Comparison of ENCODE assay signal across 38 cellular contexts in genomic region chrX:69630147-69630546, GRCh38. TPM values are rescaled to one million over a fixed set of nuclear protein-coding genes. Genes with fewer than 3 reads are reported as not detected.
DNase-seq lines count a peak whose midpoint lies in the region; ATAC-seq, FAIRE-seq and TF ChIP-seq lines count a peak whose summit lies in the region.
"Had no signal": no experiment of that assay in that cellular context is flagged by ENCODE, and none has a peak within 500 bp of the region (broad histone marks: within the 10 kb centered on the region; RNA-seq: fewer than 3 reads in every experiment).

No MANE protein-coding gene starts in this region.

- no peak overlapping the region for H3K9ac ChIP-seq in astrocyte (ENCODE audit: low read length)
- H3K9ac ChIP-seq: BLaER1; BLaER1 treated with 17β-estradiol and CSF1 and Interleukin-3, amounts not matched to agents 10 nM and 100 nM had no signal

- H3K4me3 ChIP-seq in astrocyte (ENCODE audit: insufficient read depth, low read depth, low read length) (no peak overlapping the region), pancreas (no peak overlapping the region)
- H3K4me3 ChIP-seq: A549; BLaER1; BLaER1 treated with 17β-estradiol and CSF1 and Interleukin-3, amounts not matched to agents 10 nM and 100 nM had no signal

- peak; percentile 55 for ATAC-seq in activated T-helper 17 cell treated with anti-CD3 and anti-CD28 coated beads, Interleukin-2, amount 50 U/mL, for 72 hours (replicated peaks)
- ATAC-seq in pancreas (no peak), HG03135 (IDR thresholded peaks at IDR 0.05; ENCODE audit: unreplicated experiment) (no peak)
- ATAC-seq in stimulated activated naive CD8-positive, alpha-beta T cell treated with anti-CD3 and anti-CD28 coated beads, Interleukin-15, amount 100 ng/mL, for 72 hours, result no peak
- ATAC-seq: A549; CD8-positive, alpha-beta T cell had no signal

- no peak overlapping the region for H3K4me2 ChIP-seq in astrocyte (ENCODE audit: low read length)
- H3K4me2 ChIP-seq: A549; BLaER1; BLaER1 treated with 17β-estradiol and CSF1 and Interleukin-3, amounts not matched to agents 10 nM and 100 nM had no signal

- FAIRE-seq in astrocyte (lab: Jason Lieb, UNC) (peak; percentile 67), pancreas (lab: Jason Lieb, UNC) (peak; percentile 60)
- FAIRE-seq: A204.1, D721Med had no signal

- H2AFZ ChIP-seq in astrocyte (ENCODE audit: low read depth, low read length), result no peak overlapping the region

- H4K20me1 ChIP-seq in astrocyte (ENCODE audit: insufficient read depth, low read length), result no peaks in the 10 kb centered on the region
- H4K20me1 ChIP-seq: BLaER1; BLaER1 treated with 17β-estradiol and CSF1 and Interleukin-3, amounts not matched to agents 10 nM and 100 nM had no signal

- H3K27me3 ChIP-seq in astrocyte (ENCODE audit: insufficient read depth, low read length) (no peaks in the 10 kb centered on the region), pancreas (no peaks in the 10 kb centered on the region)
- H3K27me3 ChIP-seq: BE2C had no signal

- 76 to 88% methylated on average over 2 of the region's 2 CpGs for WGBS in pancreas, 2 donors

- no peaks in the 10 kb centered on the region for H3K9me3 Mint-ChIP-seq in activated naive CD4-positive, alpha-beta T cell treated with anti-CD3 and anti-CD28 coated beads, Interleukin-2, amount 50 U/mL, for 24 hours
- H3K9me3 Mint-ChIP-seq in activated T-helper 17 cell treated with anti-CD3 and anti-CD28 coated beads, Interleukin-2, amount 50 U/mL, for 72 hours, result no peaks in the 10 kb centered on the region
- H3K9me3 Mint-ChIP-seq in astrocyte (ENCODE audit: unreplicated experiment), result peaks cover 3% of the 10 kb centered on the region
- H3K9me3 Mint-ChIP-seq in stimulated activated naive CD8-positive, alpha-beta T cell treated with anti-CD3 and anti-CD28 coated beads, Interleukin-15, amount 100 ng/mL, for 72 hours, result peaks cover 0 to 4% of the 10 kb centered on the region in 2 donors
- H3K9me3 Mint-ChIP-seq: CD14-positive monocyte; CD4-positive, alpha-beta memory T cell; CD4-positive, alpha-beta T cell; CD8-positive, alpha-beta memory T cell; CD8-positive, alpha-beta T cell had no signal

- peaks cover 2% of the 10 kb centered on the region for H3K36me3 Mint-ChIP-seq in activated naive CD4-positive, alpha-beta T cell treated with anti-CD3 and anti-CD28 coated beads, Interleukin-2, amount 50 U/mL, for 24 hours
- H3K36me3 Mint-ChIP-seq in activated T-helper 17 cell treated with anti-CD3 and anti-CD28 coated beads, Interleukin-2, amount 50 U/mL, for 72 hours (ENCODE audit: low read depth), result no peaks in the 10 kb centered on the region
- no peaks in the 10 kb centered on the region for H3K36me3 Mint-ChIP-seq in astrocyte (ENCODE audit: low read depth, unreplicated experiment)
- H3K36me3 Mint-ChIP-seq: CD14-positive monocyte; CD4-positive, alpha-beta memory T cell; CD4-positive, CD25-positive, alpha-beta regulatory T cell; CD8-positive, alpha-beta memory T cell; CD8-positive, alpha-beta T cell had no signal

- intact Hi-C loops in pancreas (cut with DNase I), result no loop called here

- H3K4me1 ChIP-seq in astrocyte (ENCODE audit: insufficient read depth, low read length), result no peaks in the 10 kb centered on the region
- H3K4me1 ChIP-seq in pancreas, result no peaks in the 10 kb centered on the region
- H3K4me1 ChIP-seq: A549, BE2C, Caco-2 had no signal

- DNase-seq in activated naive CD4-positive, alpha-beta T cell (lab: John Stamatoyannopoulos, UW), result no peak
- DNase-seq in astrocyte (ENCODE audit: low read depth) (no peak), pancreas (no peak), NCI-H2081 (lab: John Stamatoyannopoulos, UW) (no peak)
- no peak for DNase-seq in stimulated activated naive CD8-positive, alpha-beta T cell treated with anti-CD3 and anti-CD28 coated beads, Interleukin-15, amount 100 ng/mL, for 72 hours
- DNase-seq: 8988T; ACHN; AML-193; BE2C; C1 segment of cervical spinal cord; Caco-2; Calu3; CD4-positive, alpha-beta memory T cell; CD4-positive, alpha-beta T cell; CD4-positive, CD25-positive, alpha-beta regulatory T cell; CD8-positive, alpha-beta memory T cell; CD8-positive, alpha-beta T cell; COR-L47; DMS 273 treated with DMSO at 0.1 percent for 48 hours; DMS153; DMS53; DMS79; DMS79 treated with DMSO at 0.1 percent for 48 hours; DND-41; EL had no signal

- no peaks in the 10 kb centered on the region for H3K79me2 ChIP-seq in astrocyte (ENCODE audit: insufficient read depth, low read length)

- TF ChIP-seq CTCF in astrocyte (IDR thresholded peaks at IDR 0.05; ENCODE audit: insufficient read depth, low read depth, low read length), result no peak
- TF ChIP-seq CTCF in pancreas (IDR thresholded peaks at IDR 0.05), result no peak

- H3K27ac ChIP-seq in astrocyte (ENCODE audit: low read depth, low read length) (no peak overlapping the region), pancreas (no peak overlapping the region)
- H3K27ac ChIP-seq: 22Rv1; A549; BLaER1; BLaER1 treated with 17β-estradiol and CSF1 and Interleukin-3, amounts not matched to agents 10 nM and 100 nM; C4-2B had no signal

- H3K27ac Mint-ChIP-seq in activated naive CD4-positive, alpha-beta T cell treated with anti-CD3 and anti-CD28 coated beads, Interleukin-2, amount 50 U/mL, for 24 hours, result peak overlapping the region; percentile 5
- H3K27ac Mint-ChIP-seq in activated T-helper 17 cell treated with anti-CD3 and anti-CD28 coated beads, Interleukin-2, amount 50 U/mL, for 72 hours, result no peak overlapping the region
- no peak overlapping the region for H3K27ac Mint-ChIP-seq in astrocyte (ENCODE audit: unreplicated experiment)
- H3K27ac Mint-ChIP-seq in stimulated activated naive CD8-positive, alpha-beta T cell treated with anti-CD3 and anti-CD28 coated beads, Interleukin-15, amount 100 ng/mL, for 72 hours, result no peak overlapping the region
- H3K27ac Mint-ChIP-seq: B cell; CD14-positive monocyte; CD4-positive, alpha-beta memory T cell; CD4-positive, alpha-beta T cell; CD4-positive, CD25-positive, alpha-beta regulatory T cell; CD8-positive, alpha-beta T cell had no signal

- no peaks in the 10 kb centered on the region for H3K27me3 Mint-ChIP-seq in activated naive CD4-positive, alpha-beta T cell treated with anti-CD3 and anti-CD28 coated beads, Interleukin-2, amount 50 U/mL, for 24 hours
- H3K27me3 Mint-ChIP-seq in activated T-helper 17 cell treated with anti-CD3 and anti-CD28 coated beads, Interleukin-2, amount 50 U/mL, for 72 hours, result no peaks in the 10 kb centered on the region
- no peaks in the 10 kb centered on the region for H3K27me3 Mint-ChIP-seq in astrocyte (ENCODE audit: low read depth, unreplicated experiment)
- H3K27me3 Mint-ChIP-seq in stimulated activated naive CD8-positive, alpha-beta T cell treated with anti-CD3 and anti-CD28 coated beads, Interleukin-15, amount 100 ng/mL, for 72 hours, result no peaks in the 10 kb centered on the region
- H3K27me3 Mint-ChIP-seq: B cell; CD4-positive, alpha-beta memory T cell; CD4-positive, alpha-beta T cell; CD4-positive, CD25-positive, alpha-beta regulatory T cell had no signal

- H3K9me3 ChIP-seq in astrocyte (ENCODE audit: insufficient read depth, low read depth, low read length), result no peaks in the 10 kb centered on the region
- no peaks in the 10 kb centered on the region for H3K9me3 ChIP-seq in pancreas
- H3K9me3 ChIP-seq: A549, BE2C, BLaER1, Caco-2 had no signal

- H3K36me3 ChIP-seq in astrocyte (ENCODE audit: insufficient read depth, low read length) (no peaks in the 10 kb centered on the region), pancreas (no peaks in the 10 kb centered on the region)
- H3K36me3 ChIP-seq: BE2C; BLaER1; BLaER1 treated with 17β-estradiol and CSF1 and Interleukin-3, amounts not matched to agents 10 nM and 100 nM had no signal

- H3K4me3 Mint-ChIP-seq in activated naive CD4-positive, alpha-beta T cell treated with anti-CD3 and anti-CD28 coated beads, Interleukin-2, amount 50 U/mL, for 24 hours, result no peak overlapping the region
- peak overlapping the region; percentile 34 for H3K4me3 Mint-ChIP-seq in activated T-helper 17 cell treated with anti-CD3 and anti-CD28 coated beads, Interleukin-2, amount 50 U/mL, for 72 hours
- no peak overlapping the region for H3K4me3 Mint-ChIP-seq in astrocyte (ENCODE audit: unreplicated experiment)
- no peak overlapping the region for H3K4me3 Mint-ChIP-seq in stimulated activated naive CD8-positive, alpha-beta T cell treated with anti-CD3 and anti-CD28 coated beads, Interleukin-15, amount 100 ng/mL, for 72 hours
- H3K4me3 Mint-ChIP-seq: B cell; CD14-positive monocyte; CD4-positive, alpha-beta memory T cell; CD4-positive, alpha-beta T cell; CD4-positive, CD25-positive, alpha-beta regulatory T cell; CD8-positive, alpha-beta memory T cell; CD8-positive, alpha-beta T cell had no signal

- H3K4me1 Mint-ChIP-seq in activated naive CD4-positive, alpha-beta T cell treated with anti-CD3 and anti-CD28 coated beads, Interleukin-2, amount 50 U/mL, for 24 hours, result peaks cover 51% of the 10 kb centered on the region
- peaks cover 14% of the 10 kb centered on the region for H3K4me1 Mint-ChIP-seq in activated T-helper 17 cell treated with anti-CD3 and anti-CD28 coated beads, Interleukin-2, amount 50 U/mL, for 72 hours
- no peaks in the 10 kb centered on the region for H3K4me1 Mint-ChIP-seq in astrocyte (ENCODE audit: low read depth, unreplicated experiment)
- peaks cover 6% of the 10 kb centered on the region for H3K4me1 Mint-ChIP-seq in stimulated activated naive CD8-positive, alpha-beta T cell treated with anti-CD3 and anti-CD28 coated beads, Interleukin-15, amount 100 ng/mL, for 72 hours
- H3K4me1 Mint-ChIP-seq: B cell; CD4-positive, CD25-positive, alpha-beta regulatory T cell had no signal

RNA-seq across cellular contexts. Expression of gene EDA, which starts 14.2 kb away (rescaled TPM):
- total RNA-seq in activated T-helper 17 cell treated with anti-CD3 and anti-CD28 coated beads, Interleukin-2, amount 50 U/mL, for 72 hours, result 1 to 10 TPM; 2.2 to 6.5 TPM
- 1.2 and 1.8 TPM in 2 replicates for total RNA-seq in astrocyte
- 1 to 10 TPM; 3.6 to 5.1 (median 3.9) TPM for total RNA-seq in pancreas
- 1 to 10 TPM; 1.7 to 1.9 TPM for polyA plus RNA-seq in pancreas
- total RNA-seq: A172 had no signal
